17 cellular contexts compared by ENCODE assay signal in genomic region chr9:108213516-108213915, GRCh38.
DNase-seq lines count a peak whose midpoint lies in the region; ATAC-seq and TF ChIP-seq lines count a peak whose summit lies in the region.
"Had no signal": no experiment of that assay in that cellular context is flagged by ENCODE, and none has a peak within 500 bp of the region (broad histone marks: within the 10 kb centered on the region; RNA-seq: fewer than 3 reads in every experiment).

No MANE protein-coding gene starts in this region.

- no peaks in the 10 kb centered on the region for H3K9me2 ChIP-seq in Karpas-422 (replicated peaks; ENCODE audit: insufficient read depth, low read length)
- H3K9me2 ChIP-seq: SK-N-SH had no signal

- H3K27ac ChIP-seq in Karpas-422 (ENCODE audit: low read length) (no peak overlapping the region), spleen (peak overlapping the region in 5 of 8 donors; percentile 22 to 71 (median 61)), osteoblast (ENCODE audit: low read depth, low read length) (no peak overlapping the region), right lobe of liver (no peak overlapping the region)
- H3K27ac ChIP-seq: BLaER1 treated with 17β-estradiol and CSF1 and Interleukin-3, amounts not matched to agents 10 nM and 100 nM; KMS-11 had no signal

- H3K4me2 ChIP-seq in Karpas-422 (ENCODE audit: low read depth, low read length, poor library complexity, severe bottlenecking) (no peak overlapping the region), osteoblast (ENCODE audit: insufficient read depth, low read length) (no peak overlapping the region)
- H3K4me2 ChIP-seq: KMS-11, SK-N-SH had no signal

- no peak overlapping the region for H3K4me3 ChIP-seq in Karpas-422 (ENCODE audit: low read length)
- H3K4me3 ChIP-seq in spleen = no peak overlapping the region
- no peak overlapping the region for H3K4me3 ChIP-seq in osteoblast (ENCODE audit: insufficient read depth, low read length)
- no peak overlapping the region for H3K4me3 ChIP-seq in right lobe of liver
- H3K4me3 ChIP-seq: BLaER1 treated with 17β-estradiol and CSF1 and Interleukin-3, amounts not matched to agents 10 nM and 100 nM had no signal

- DNase-seq in Karpas-422 (peak; percentile 51), NOMO-1 (lab: John Stamatoyannopoulos, UW; ENCODE audit: unreplicated experiment in 2 of 2) (peak; percentile 46 to 80), SIG-M5 treated with dmso at 0.1 percent for 504 hours (lab: John Stamatoyannopoulos, UW; ENCODE audit: unreplicated experiment) (peak; percentile 69), spleen (no peak), osteoblast (ENCODE audit: insufficient read length, low spot score, missing footprints) (no peak), NCI-H1048 (lab: John Stamatoyannopoulos, UW) (no peak), right lobe of liver (no peak)
- DNase-seq: GOT3, NCI-H1694 treated with DMSO at 0.1 percent for 48 hours, NCI-H748 treated with DMSO at 0.1 percent for 48 hours, Right ventricle myocardium superior, SK-N-SH, T-helper 1 cell had no signal

- H3K4me1 ChIP-seq in Karpas-422 (ENCODE audit: low read length) (no peaks in the 10 kb centered on the region), spleen (no peaks in the 10 kb centered on the region), osteoblast (ENCODE audit: insufficient read depth, low read length) (no peaks in the 10 kb centered on the region), right lobe of liver (no peaks in the 10 kb centered on the region)

- 24 to 43% (median 29%) methylated on average over 2 of the region's 2 CpGs for WGBS in spleen, 5 donors
- WGBS in right lobe of liver (ENCODE audit: insufficient coverage, low coverage, low lambda C conversion rate, missing lambda C conversion rate) = 42% methylated on average over 2 of the region's 2 CpGs

- H3K79me2 ChIP-seq in Karpas-422 (ENCODE audit: low read length) (no peaks in the 10 kb centered on the region), osteoblast (ENCODE audit: insufficient read depth, low read length) (no peaks in the 10 kb centered on the region)

- TF ChIP-seq POLR2A in spleen (IDR thresholded peaks at IDR 0.05) = no peak
- no peak for TF ChIP-seq POLR2A in right lobe of liver (IDR thresholded peaks at IDR 0.05)

- H3K9ac ChIP-seq in Karpas-422 (ENCODE audit: low read length) = no peak overlapping the region
- H3K9ac ChIP-seq: BLaER1 treated with 17β-estradiol and CSF1 and Interleukin-3, amounts not matched to agents 10 nM and 100 nM; KMS-11; SK-N-SH had no signal

- H3K27me3 ChIP-seq in Karpas-422 (ENCODE audit: low read length) = no peaks in the 10 kb centered on the region
- no peaks in the 10 kb centered on the region for H3K27me3 ChIP-seq in spleen (replicated peaks in 1 of 7)
- no peaks in the 10 kb centered on the region for H3K27me3 ChIP-seq in osteoblast (ENCODE audit: insufficient read depth, low read length)
- no peaks in the 10 kb centered on the region for H3K27me3 ChIP-seq in right lobe of liver
- H3K27me3 ChIP-seq: BLaER1 treated with 17β-estradiol and CSF1 and Interleukin-3, amounts not matched to agents 10 nM and 100 nM had no signal

- H3K36me3 ChIP-seq in Karpas-422 (ENCODE audit: insufficient read depth, low read length) = no peaks in the 10 kb centered on the region
- no peaks in the 10 kb centered on the region for H3K36me3 ChIP-seq in spleen
- H3K36me3 ChIP-seq in osteoblast (ENCODE audit: insufficient read depth, low read length) = no peaks in the 10 kb centered on the region
- no peaks in the 10 kb centered on the region for H3K36me3 ChIP-seq in right lobe of liver
- H3K36me3 ChIP-seq: BLaER1 treated with 17β-estradiol and CSF1 and Interleukin-3, amounts not matched to agents 10 nM and 100 nM had no signal

- ATAC-seq in right lobe of liver = no peak
- ATAC-seq: HCT116, HepG2 had no signal

- H3K9me3 ChIP-seq in Karpas-422 (ENCODE audit: low read length) = no peaks in the 10 kb centered on the region
- H3K9me3 ChIP-seq in spleen = no peaks in the 10 kb centered on the region
- no peaks in the 10 kb centered on the region for H3K9me3 ChIP-seq in osteoblast (ENCODE audit: low read depth, low read length)
- no peaks in the 10 kb centered on the region for H3K9me3 ChIP-seq in right lobe of liver
- H3K9me3 ChIP-seq: BLaER1 treated with 17β-estradiol and CSF1 and Interleukin-3, amounts not matched to agents 10 nM and 100 nM; SK-N-SH had no signal

- H4K20me1 ChIP-seq in Karpas-422 (ENCODE audit: insufficient read depth, low read depth, low read length) (no peaks in the 10 kb centered on the region), osteoblast (ENCODE audit: insufficient read depth, low read length) (no peaks in the 10 kb centered on the region)
- H4K20me1 ChIP-seq: BLaER1 treated with 17β-estradiol and CSF1 and Interleukin-3, amounts not matched to agents 10 nM and 100 nM had no signal

- H2AFZ ChIP-seq in Karpas-422 (ENCODE audit: low read length) (no peak overlapping the region), osteoblast (ENCODE audit: low read length) (no peak overlapping the region)

- TF ChIP-seq CTCF in spleen (IDR thresholded peaks at IDR 0.05 in 8 of 11, conservative IDR thresholded peaks at IDR 0.05 in 3 of 11) (no peak), osteoblast (IDR thresholded peaks at IDR 0.05; ENCODE audit: extremely low read depth, low read depth, low read length) (no peak), right lobe of liver (IDR thresholded peaks at IDR 0.05) (no peak)

- intact Hi-C loops in spleen (cut with DNase I; ENCODE audit: low total_unique reads) = no loop called here
- intact Hi-C loops in right lobe of liver (cut with DNase I) = no loop called here

Comparison
In these comparisons a context has a peak if more than half of its experiments do, and no peak if none do; other contexts are left out.
1. DNase-seq: peak in Karpas-422 (single experiment), NOMO-1 (2 of 2) and SIG-M5 treated with dmso at 0.1 percent for 504 hours (single experiment); none in spleen (single experiment), osteoblast (single experiment), NCI-H1048 (single experiment) and right lobe of liver (0 of 3).
2. H3K27ac ChIP-seq: peak in spleen (5 of 8); none in Karpas-422 (single experiment), osteoblast (single experiment) and right lobe of liver (0 of 3).